33 cellular contexts compared by ENCODE assay signal in genomic region chr22:33119044-33119443, GRCh38.
"Had no signal": no experiment of that assay in that cellular context is flagged by ENCODE, and none has a peak within 500 bp of the region (broad histone marks: within the 10 kb centered on the region; RNA-seq: fewer than 3 reads in every experiment).

No MANE protein-coding gene starts in this region.

- H3K36me3 ChIP-seq: MG63 had no signal

- H3K9me3 ChIP-seq: MG63 had no signal

- H3K27me3 ChIP-seq: MG63 had no signal

- DNase-seq: Karpas-422, Kasumi-1, MG63, MM.1S, MV-4-11, NCI-H1048, NCI-H1092, NCI-H1092 treated with DMSO at 0.1 percent for 48 hours, NCI-H1105, NCI-H1105 treated with DMSO at 0.1 percent for 48 hours, NCI-H1417, NCI-H1417 treated with DMSO at 0.1 percent for 48 hours, NCI-H1436, NCI-H1436 treated with DMSO at 0.1 percent for 48 hours, NCI-H146, NCI-H1694, NCI-H1694 treated with DMSO at 0.1 percent for 48 hours, NCI-H187, NCI-H187 treated with DMSO at 0.1 percent for 48 hours, NCI-H1930, NCI-H2081, NCI-H2081 treated with DMSO at 0.1 percent for 48 hours, NCI-H2107, NCI-H2171, NCI-H2171 treated with DMSO at 0.1 percent for 48 hours, NCI-H2227 treated with DMSO at 0.1 percent for 48 hours, NCI-H226, NCI-H345, NCI-H446, NCI-H446 treated with DMSO at 0.1 percent for 48 hours, NCI-H510A, NCI-H510A treated with DMSO at 0.1 percent for 48 hours, NCI-H524 had no signal

- H3K4me3 ChIP-seq: MG63 had no signal
